ENCODE assay signal across 1 cellular context in genomic region chr1:30165116-30165515, GRCh38.
TF ChIP-seq lines count a peak whose summit lies in the region.

No MANE protein-coding gene starts in this region.

TF ChIP-seq in HepG2, 621 proteins besides CTCF, POLR2A, EP300 and RAD21 (continued from another document):
- no peak for TF ChIP-seq HNRNPH1 (optimal IDR thresholded peaks at IDR 0.05; ENCODE audit: low read depth, low read length)
- TF ChIP-seq DPF2 (CRISPR knock-in tag; IDR thresholded peaks at IDR 0.05; ENCODE audit: borderline replicate concordance, low read depth): no peak
- TF ChIP-seq ZNF780A (CRISPR knock-in tag; IDR thresholded peaks at IDR 0.05): no peak
- TF ChIP-seq CREM (IDR thresholded peaks at IDR 0.05): no peak
- no peak for TF ChIP-seq CREM (CRISPR knock-in tag; IDR thresholded peaks at IDR 0.05)
- TF ChIP-seq TMF1 (CRISPR knock-in tag; IDR thresholded peaks at IDR 0.05; ENCODE audit: low read depth): no peak
TF ChIP-seq in HepG2: peak in this region for 0.
